Comparison of ENCODE assay signal across 25 cellular contexts in the genomic region with DNA sequence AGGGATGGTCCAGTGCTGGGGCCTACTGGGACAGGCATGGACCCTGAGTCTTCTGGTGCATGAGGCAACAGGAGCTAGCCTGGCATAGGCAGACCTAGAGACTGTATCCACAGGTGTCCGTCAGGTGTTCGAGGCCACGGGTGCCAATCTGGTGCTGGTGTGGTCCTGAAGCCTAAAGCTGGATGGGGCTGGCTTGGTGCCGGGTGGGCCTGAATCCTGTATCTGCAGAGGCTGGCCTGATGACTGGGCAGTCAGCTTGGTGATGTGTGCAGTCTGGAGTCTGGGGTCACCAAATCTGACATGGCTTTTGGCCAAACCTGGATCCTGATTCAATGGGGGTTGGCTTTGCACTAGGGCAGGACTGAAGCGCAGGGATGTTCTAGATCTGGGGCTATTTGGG.
"Had no signal": no experiment of that assay in that cellular context is flagged by ENCODE, and none has a peak within 500 bp of the region (broad histone marks: within the 10 kb centered on the region; RNA-seq: fewer than 3 reads in every experiment).

No MANE protein-coding gene starts in this region.

- H3K36me3 ChIP-seq: colonic mucosa, esophagus squamous epithelium, gastrocnemius medialis, heart left ventricle, left lung, lower lobe of right lung had no signal

- H3K27ac ChIP-seq: colonic mucosa, epithelial cell of prostate, esophagus squamous epithelium, gastrocnemius medialis, heart left ventricle, hepatocyte, left lung, lower lobe of right lung had no signal

- ATAC-seq: effector memory CD8-positive, alpha-beta T cell; esophagus mucosa; gastrocnemius medialis; heart left ventricle; left cardiac atrium; left lung; left ventricle myocardium superior; lower lobe of right lung; mucosa of descending colon; naive thymus-derived CD8-positive, alpha-beta T cell had no signal

- H3K27me3 ChIP-seq: colonic mucosa, esophagus squamous epithelium, gastrocnemius medialis, heart left ventricle, hepatocyte, left lung had no signal

- H3K4me3 ChIP-seq: colonic mucosa, esophagus squamous epithelium, gastrocnemius medialis, heart left ventricle, hepatocyte, left lung, lower lobe of right lung, mucosa of descending colon had no signal

- FAIRE-seq: endometrium, islet of Langerhans had no signal

- DNase-seq: colonic mucosa; cortex of kidney; effector CD8-positive, alpha-beta T cell; effector memory CD8-positive, alpha-beta T cell; endodermal cell; erythroblast; esophagus squamous epithelium; foreskin fibroblast; foreskin melanocyte; gastrocnemius medialis; heart left ventricle; hypothalamus; left cardiac atrium; left lung; left ventricle myocardium superior; lower lobe of right lung; mesenchymal stem cell; naive B cell; naive thymus-derived CD8-positive, alpha-beta T cell had no signal

- H3K9me3 ChIP-seq: colonic mucosa, gastrocnemius medialis, lower lobe of right lung had no signal

- H3K4me1 ChIP-seq: colonic mucosa, esophagus squamous epithelium, gastrocnemius medialis, heart left ventricle, left lung, lower lobe of right lung had no signal
